In genomic region chr16:26118575-26118974, GRCh38 we compare ENCODE assay signal across 24 cellular contexts.
DNase-seq lines count a peak whose midpoint lies in the region; ATAC-seq and TF ChIP-seq lines count a peak whose summit lies in the region.
"Had no signal": no experiment of that assay in that cellular context is flagged by ENCODE, and none has a peak within 500 bp of the region (broad histone marks: within the 10 kb centered on the region; RNA-seq: fewer than 3 reads in every experiment).

No MANE protein-coding gene starts in this region.

- peak; percentile 12 for DNase-seq in NCI-H1105 treated with DMSO at 0.1 percent for 48 hours (lab: John Stamatoyannopoulos, UW)
- no peak for DNase-seq in NCI-H1105 (lab: John Stamatoyannopoulos, UW)
- no peak for DNase-seq in T-helper 17 cell
- DNase-seq in iPS DF 4.7 (ENCODE audit: extremely low read depth, low spot score) = peak; percentile 33
- peak; percentile 49 for DNase-seq in neural progenitor cell (ENCODE audit: low spot score)
- no peak for DNase-seq in GDM1 (lab: John Stamatoyannopoulos, UW)
- no peak for DNase-seq in RKO (ENCODE audit: low spot score)
- DNase-seq: ACHN, BE2C, DMS153, DND-41, GOT3, NCI-H1048, NCI-H1436 treated with DMSO at 0.1 percent for 48 hours, NCI-H1930, NCI-H2107, NCI-H446, NCI-H526 treated with DMSO at 0.1 percent for 48 hours, SHP77 treated with DMSO at 0.1 percent for 48 hours had no signal

- peaks cover 11% of the 10 kb centered on the region for H3K4me1 ChIP-seq in neural progenitor cell
- H3K4me1 ChIP-seq: BE2C had no signal

- no peak overlapping the region for H3K4me3 Mint-ChIP-seq in T-helper 17 cell
- no peak overlapping the region for H3K4me3 Mint-ChIP-seq in neural progenitor cell

- no peaks in the 10 kb centered on the region for H3K9me3 ChIP-seq in T-helper 17 cell (ENCODE audit: control insufficient read depth, low read length, poor library complexity, severe bottlenecking)
- no peaks in the 10 kb centered on the region for H3K9me3 ChIP-seq in neural progenitor cell (ENCODE audit: low read depth)
- H3K9me3 ChIP-seq: BE2C had no signal

- no peak overlapping the region for H3K9ac ChIP-seq in neural progenitor cell

- H3K4me1 Mint-ChIP-seq in T-helper 17 cell = no peaks in the 10 kb centered on the region
- H3K4me1 Mint-ChIP-seq in neural progenitor cell = peaks cover 26% of the 10 kb centered on the region

- H3K4me2 ChIP-seq in neural progenitor cell = peak overlapping the region; percentile 19

- H3K36me3 ChIP-seq in neural progenitor cell = no peaks in the 10 kb centered on the region
- H3K36me3 ChIP-seq: BE2C had no signal

- H3K27ac Mint-ChIP-seq in T-helper 17 cell (peak overlapping the region; percentile 64), neural progenitor cell (no peak overlapping the region)

- H4K20me1 ChIP-seq in neural progenitor cell (ENCODE audit: low read depth) = no peaks in the 10 kb centered on the region

- ATAC-seq in T-helper 17 cell (no peak), GM18502 (IDR thresholded peaks at IDR 0.05; ENCODE audit: poor library complexity, unreplicated experiment) (no peak)
- ATAC-seq: Panc1, SK-N-SH treated with all-trans-retinoic acid at 6 μM for 48 hours had no signal

- no peaks in the 10 kb centered on the region for H3K79me2 ChIP-seq in neural progenitor cell (ENCODE audit: low read depth)

- H3K9me3 Mint-ChIP-seq in neural progenitor cell = peaks cover 2% of the 10 kb centered on the region

- no peaks in the 10 kb centered on the region for H3F3A ChIP-seq in neural progenitor cell (ENCODE audit: low read depth)

- no peak overlapping the region for H2AFZ ChIP-seq in neural progenitor cell (replicated peaks)

- no peak overlapping the region for H3K27ac ChIP-seq in neural progenitor cell
- H3K27ac ChIP-seq: 22Rv1, HL-60 had no signal

- no peaks in the 10 kb centered on the region for H3K27me3 ChIP-seq in neural progenitor cell
- H3K27me3 ChIP-seq: BE2C had no signal

- peaks cover 2% of the 10 kb centered on the region for H3K36me3 Mint-ChIP-seq in T-helper 17 cell (ENCODE audit: low read depth)
- H3K36me3 Mint-ChIP-seq in neural progenitor cell = no peaks in the 10 kb centered on the region

- H3K27me3 Mint-ChIP-seq in T-helper 17 cell (peaks cover 11% of the 10 kb centered on the region), neural progenitor cell (ENCODE audit: insufficient read depth, low read depth) (no peaks in the 10 kb centered on the region)

- no peak for TF ChIP-seq CTCF in neural progenitor cell (IDR thresholded peaks at IDR 0.05)

- H3K4me3 ChIP-seq in neural progenitor cell = no peak overlapping the region

Comparison
In these comparisons a context has a peak if more than half of its experiments do, and no peak if none do; other contexts are left out.
1. DNase-seq: peak in NCI-H1105 treated with DMSO at 0.1 percent for 48 hours (single experiment), iPS DF 4.7 (single experiment) and neural progenitor cell (single experiment); none in NCI-H1105 (single experiment), T-helper 17 cell (0 of 3), GDM1 (single experiment) and RKO (single experiment).